ENCODE assay signal across 13 cellular contexts in the genomic region with DNA sequence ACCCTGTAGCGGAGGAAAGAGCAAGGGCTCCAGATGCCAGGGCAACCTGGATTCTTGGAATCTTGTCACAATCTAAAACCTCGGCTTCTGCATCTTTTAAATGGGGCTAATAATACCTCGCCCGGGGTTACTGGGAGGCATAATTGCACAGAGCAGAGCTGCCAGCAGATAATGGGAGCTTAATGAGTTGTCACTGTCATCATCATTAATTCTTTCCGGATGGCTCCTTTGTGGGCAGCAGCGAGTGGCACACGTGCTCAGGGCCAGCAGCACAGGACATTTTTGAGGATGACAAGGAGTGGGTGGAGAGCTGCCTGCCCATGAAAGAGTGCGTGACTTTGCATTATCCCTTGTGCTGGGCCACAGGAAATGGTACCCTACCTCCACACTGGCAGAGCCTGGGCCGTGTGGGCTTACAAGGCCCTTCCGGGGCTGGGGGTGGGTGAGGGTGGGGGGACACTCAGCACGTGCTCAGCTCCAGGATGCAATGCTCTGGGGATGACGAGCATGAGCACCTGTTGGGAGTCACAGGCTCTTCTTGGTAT. TPM values are rescaled to one million over a fixed set of nuclear protein-coding genes. Genes with fewer than 3 reads are reported as not detected.
A peak's percentile ranks its signal among the peaks of the same experiment; 100 is the strongest.
DNase-seq lines count a peak whose midpoint lies in the region; ATAC-seq and TF ChIP-seq lines count a peak whose summit lies in the region.
"Had no signal": no experiment of that assay in that cellular context is flagged by ENCODE, and none has a peak within 500 bp of the region (broad histone marks: within the 10 kb centered on the region; RNA-seq: fewer than 3 reads in every experiment).

No MANE protein-coding gene starts in this region.

- H3K27ac Mint-ChIP-seq in type B pancreatic cell: peak overlapping the region; percentile 67
- H3K27ac Mint-ChIP-seq: activated CD8-positive, alpha-beta memory T cell treated with anti-CD3 and anti-CD28 coated beads, Interleukin-2, amount 10 ng/mL, durations not matched to agents 7 days and 5 days; nephron progenitor cell had no signal

- no peaks in the 10 kb centered on the region for H3K36me3 Mint-ChIP-seq in type B pancreatic cell
- H3K36me3 Mint-ChIP-seq: activated naive CD4-positive, alpha-beta T cell treated with anti-CD3 and anti-CD28 coated beads, Interleukin-2, amount 10 ng/mL, durations not matched to agents 7 days and 5 days had no signal

- H3K4me3 Mint-ChIP-seq in type B pancreatic cell: peak overlapping the region; percentile 20
- H3K4me3 Mint-ChIP-seq: activated CD8-positive, alpha-beta memory T cell treated with anti-CD3 and anti-CD28 coated beads, Interleukin-2, amount 10 ng/mL, durations not matched to agents 7 days and 5 days; nephron progenitor cell had no signal

- peaks cover 0 to 15% (median 0%) of the 10 kb centered on the region in 9 donors for H3K36me3 ChIP-seq in heart left ventricle
- H3K36me3 ChIP-seq in Panc1 (ENCODE audit: control insufficient read depth, insufficient read depth, low read length): 0 out of 2 replicates have a peak, but pooled peaks cover 2% of the 10 kb centered on the region
- H3K36me3 ChIP-seq in lower lobe of right lung: no peaks in the 10 kb centered on the region
- H3K36me3 ChIP-seq in BE2C: no peaks in the 10 kb centered on the region

- H3K4me1 Mint-ChIP-seq in type B pancreatic cell (ENCODE audit: unreplicated experiment): peaks cover 54% of the 10 kb centered on the region

- peaks cover 0 to 68% (median 0%) of the 10 kb centered on the region in 9 donors for H3K27me3 ChIP-seq in heart left ventricle
- no peaks in the 10 kb centered on the region for H3K27me3 ChIP-seq in Panc1 (ENCODE audit: control insufficient read depth, insufficient read depth, low read length)
- peaks cover 12% of the 10 kb centered on the region for H3K27me3 ChIP-seq in lower lobe of right lung (ENCODE audit: low read depth)
- peaks cover 28% of the 10 kb centered on the region for H3K27me3 ChIP-seq in BE2C

- POLR2A ChIA-PET in Panc1 (lab: Charles Lee): no interaction called here

- no peak for TF ChIP-seq POLR2A in heart left ventricle (IDR thresholded peaks at IDR 0.05)

- no peak for TF ChIP-seq CTCF in heart left ventricle (IDR thresholded peaks at IDR 0.05)
- no peak for TF ChIP-seq CTCF in Panc1 (IDR thresholded peaks at IDR 0.05)
- TF ChIP-seq CTCF in lower lobe of right lung (IDR thresholded peaks at IDR 0.05): no peak
- no peak for TF ChIP-seq CTCF in type B pancreatic cell (conservative IDR thresholded peaks at IDR 0.05)
- no peak for TF ChIP-seq CTCF in BE2C (IDR thresholded peaks at IDR 0.05; ENCODE audit: low read depth, low read length)

- DNase-seq in heart left ventricle (peak in 1 of 5 donors; percentile 21), left cardiac atrium (no peak), Panc1 (ENCODE audit: low read depth, low spot score) (no peak), lower lobe of right lung (no peak), type B pancreatic cell (ENCODE audit: extremely low spot score, unreplicated experiment) (no peak), ureter (ENCODE audit: low spot score) (no peak), BE2C (no peak)
- DNase-seq in stimulated activated CD8-positive, alpha-beta memory T cell treated with anti-CD3 and anti-CD28 coated beads, Interleukin-4, amount 100 ng/mL, for 48 hours: no peak
- DNase-seq: activated CD8-positive, alpha-beta memory T cell treated with anti-CD3 and anti-CD28 coated beads, Interleukin-2, amount 10 ng/mL, durations not matched to agents 7 days and 5 days; NCI-H187 treated with DMSO at 0.1 percent for 48 hours; nephron progenitor cell had no signal

- no TSS peak for BruUV-seq in Panc1 (replicated peaks; lab: Mats Ljungman, UMichigan)

- CTCF ChIA-PET in Panc1 (lab: Charles Lee): no interaction called here

- H3K27me3 Mint-ChIP-seq in type B pancreatic cell: peaks cover 24% of the 10 kb centered on the region

- H3K27ac ChIP-seq in heart left ventricle (peak overlapping the region in 11 of 12 donors; percentile 41 to 98 (median 92)), Panc1 (ENCODE audit: low read length) (peak overlapping the region; percentile 89), lower lobe of right lung (peak overlapping the region; percentile 79)

- intact Hi-C loops in heart left ventricle (cut with DNase I) (loop anchor here in 5 of 10 donors (5.0 to 10.0 kb wide), 7 partner anchors 38 to 286 kb away; a partner anchor contains a TSS), left cardiac atrium (cut with DNase I) (loop anchor here in 1 of 2 donors (10.0 kb wide), 1 partner anchor 64 kb away; no protein-coding TSS in a partner anchor), Panc1 (cut with micrococcal nuclease; ENCODE audit: unreplicated experiment) (no loop called here), lower lobe of right lung (cut with DNase I) (no loop called here)

- H3K9me3 ChIP-seq in heart left ventricle (no peaks in the 10 kb centered on the region), Panc1 (ENCODE audit: control insufficient read depth, insufficient read depth, low read depth, low read length) (no peaks in the 10 kb centered on the region), lower lobe of right lung (no peaks in the 10 kb centered on the region), BE2C (no peaks in the 10 kb centered on the region)

- no peaks in the 10 kb centered on the region for H3K9me3 Mint-ChIP-seq in type B pancreatic cell
- H3K9me3 Mint-ChIP-seq: activated naive CD4-positive, alpha-beta T cell treated with anti-CD3 and anti-CD28 coated beads, Interleukin-2, amount 10 ng/mL, durations not matched to agents 7 days and 5 days; nephron progenitor cell had no signal

- H3K4me3 ChIP-seq in heart left ventricle (peak overlapping the region in 5 of 12 donors; percentile 66 to 96 (median 72)), Panc1 (ENCODE audit: low read depth in 2 of 2, low read length in 2 of 2) (no peak overlapping the region), lower lobe of right lung (no peak overlapping the region), BE2C (ENCODE audit: low read depth, low read length) (no peak overlapping the region)
- H3K4me3 ChIP-seq: K562 had no signal

- WGBS in heart left ventricle, 4 donors: 55 to 67% (median 58%) methylated on average over 10 to 12 of the region's 12 CpGs

- ATAC-seq in heart left ventricle: no peak
- ATAC-seq in left cardiac atrium: no peak
- no peak for ATAC-seq in Panc1
- no peak for ATAC-seq in lower lobe of right lung
- ATAC-seq: activated CD8-positive, alpha-beta memory T cell treated with anti-CD3 and anti-CD28 coated beads, Interleukin-2, amount 10 ng/mL, durations not matched to agents 7 days and 5 days; K562 had no signal

- in situ Hi-C loops in Panc1 (cut with HindIII; ENCODE audit: low pct_unique_long_range_greater_than_20kb, low sequenced_read_pairs): no loop called here

- peaks cover 23 to 99% (median 76%) of the 10 kb centered on the region in 12 donors for H3K4me1 ChIP-seq in heart left ventricle
- peaks cover 65% of the 10 kb centered on the region for H3K4me1 ChIP-seq in Panc1 (ENCODE audit: control insufficient read depth, insufficient read depth, low read length)
- peaks cover 92% of the 10 kb centered on the region for H3K4me1 ChIP-seq in lower lobe of right lung
- peaks cover 8% of the 10 kb centered on the region for H3K4me1 ChIP-seq in BE2C

RNA-seq across cellular contexts. Expression of a gene that starts 5.7 kb away (rescaled TPM):
- total RNA-seq in heart left ventricle (10 to 100 TPM; 15.2 to 43.7 (median 21.8) TPM), left cardiac atrium (10 to 100 TPM; 17.5 to 51.2 TPM), Panc1 (2021; ENCODE audit: unreplicated experiment) (78.0 TPM), lower lobe of right lung (30.5 TPM), type B pancreatic cell (ENCODE audit: low replicate concordance) (2.9 and 5.1 TPM in 2 replicates), ureter (5.9 TPM)
- polyA plus RNA-seq in heart left ventricle: 10 to 100 TPM in 1 of 2 donors, 1 to 10 TPM in 1; 9.0 to 21.3 TPM
- 109 TPM for polyA plus RNA-seq in Panc1 (2012; ENCODE audit: insufficient read length)
- polyA plus RNA-seq in BE2C (2012; ENCODE audit: insufficient read depth, insufficient read length, low read depth): not detected
